In the genomic region with DNA sequence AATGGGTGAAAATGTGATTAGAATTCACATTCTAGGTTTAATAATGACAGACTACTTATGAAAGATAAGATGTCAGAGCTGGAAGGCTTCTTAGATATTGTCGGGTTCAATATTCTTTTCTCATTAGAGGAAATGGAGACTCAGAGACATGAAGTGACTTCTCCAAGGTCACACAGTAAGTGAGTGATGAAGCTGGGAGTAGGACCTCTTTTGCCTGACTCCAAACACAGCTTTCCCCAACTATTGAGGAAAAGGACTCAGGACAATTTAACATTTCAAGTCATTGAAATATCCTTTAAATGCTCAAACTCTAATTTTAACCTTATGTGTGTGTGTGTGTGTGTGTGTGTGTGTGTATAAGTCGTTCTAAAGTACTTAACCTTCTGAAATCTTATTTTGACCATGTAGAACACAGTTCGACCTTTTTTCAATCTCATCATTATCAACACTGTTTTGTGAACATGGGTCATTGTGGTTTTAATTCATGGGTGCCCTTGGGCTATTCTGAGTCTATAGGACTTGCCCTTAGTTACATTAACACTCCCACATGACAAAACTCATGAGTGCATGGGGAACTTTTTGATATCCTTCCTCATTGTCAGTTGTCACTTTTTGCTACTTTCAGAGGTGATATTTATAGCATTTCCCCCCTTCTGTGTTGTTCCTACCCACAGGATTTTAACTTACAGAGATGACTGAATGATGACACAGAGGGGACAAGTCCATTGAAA, we compare ENCODE assay signal across 9 cellular contexts. TPM values are rescaled to one million over a fixed set of nuclear protein-coding genes. Genes with fewer than 3 reads are reported as not detected.
A peak's percentile ranks its signal among the peaks of the same experiment; 100 is the strongest.
DNase-seq lines count a peak whose midpoint lies in the region; ATAC-seq and TF ChIP-seq lines count a peak whose summit lies in the region.
"Had no signal": no experiment of that assay in that cellular context is flagged by ENCODE, and none has a peak within 500 bp of the region (broad histone marks: within the 10 kb centered on the region; RNA-seq: fewer than 3 reads in every experiment).

No MANE protein-coding gene starts in this region.

- H3K27ac Mint-ChIP-seq in activated B cell treated with CpG ODN at 0.5 μM for 24 hours, result peak overlapping the region; percentile 86
- peak overlapping the region; percentile 80 for H3K27ac Mint-ChIP-seq in stimulated activated effector memory CD8-positive, alpha-beta T cell treated with anti-CD3 and anti-CD28 coated beads, Interleukin-12 subunit alpha, Interleukin-12 subunit beta, amount 100 ng/mL, for 72 hours
- no peak overlapping the region for H3K27ac Mint-ChIP-seq in CD4-positive, alpha-beta memory T cell

- H3K27ac ChIP-seq in ascending aorta, result peak overlapping the region in 1 of 2 donors; percentile 12
- H3K27ac ChIP-seq in CD4-positive, alpha-beta memory T cell (ENCODE audit: low read depth, low read length), result no peak overlapping the region

- no peaks in the 10 kb centered on the region for H3K9me3 Mint-ChIP-seq in activated B cell treated with CpG ODN at 0.5 μM for 24 hours
- no peaks in the 10 kb centered on the region for H3K9me3 Mint-ChIP-seq in stimulated activated effector memory CD8-positive, alpha-beta T cell treated with anti-CD3 and anti-CD28 coated beads, Interleukin-12 subunit alpha, Interleukin-12 subunit beta, amount 100 ng/mL, for 72 hours
- H3K9me3 Mint-ChIP-seq in CD4-positive, alpha-beta memory T cell, result peaks cover 0 to 2% (median 0%) of the 10 kb centered on the region in 8 donors

- ATAC-seq in GM18868 (IDR thresholded peaks at IDR 0.05; ENCODE audit: unreplicated experiment) (peak; percentile 66), HG02870 (IDR thresholded peaks at IDR 0.05; ENCODE audit: unreplicated experiment) (peak; percentile 56), activated B cell treated with CpG ODN at 0.5 μM for 24 hours (ENCODE audit: low read depth) (peak; percentile 66), left lobe of liver (no peak)
- peak; percentile 89 for ATAC-seq in stimulated activated effector memory CD8-positive, alpha-beta T cell treated with anti-CD3 and anti-CD28 coated beads, Interleukin-12 subunit alpha, Interleukin-12 subunit beta, amount 100 ng/mL, for 72 hours

- DNase-seq in activated B cell treated with CpG ODN at 0.5 μM for 24 hours, result no peak
- no peak for DNase-seq in stimulated activated effector memory CD8-positive, alpha-beta T cell treated with anti-CD3 and anti-CD28 coated beads, Interleukin-12 subunit alpha, Interleukin-12 subunit beta, amount 100 ng/mL, for 72 hours (ENCODE audit: low spot score in 2 of 2)
- no peak for DNase-seq in ascending aorta (ENCODE audit: low spot score in 2 of 2)
- no peak for DNase-seq in CD4-positive, alpha-beta memory T cell
- DNase-seq in left lobe of liver (ENCODE audit: low spot score), result no peak
- no peak for DNase-seq in AG08396 (ENCODE audit: low spot score)
- DNase-seq: SK-N-SH had no signal

- no peaks in the 10 kb centered on the region for H3K36me3 ChIP-seq in ascending aorta
- no peaks in the 10 kb centered on the region for H3K36me3 ChIP-seq in CD4-positive, alpha-beta memory T cell (ENCODE audit: insufficient read depth, low read length)

- H3K4me1 ChIP-seq in ascending aorta, result peaks cover 2 to 72% of the 10 kb centered on the region in 2 donors
- H3K4me1 ChIP-seq in CD4-positive, alpha-beta memory T cell (ENCODE audit: insufficient read depth, low read length), result peaks cover 40% of the 10 kb centered on the region

- peaks cover 93% of the 10 kb centered on the region for H3K4me1 Mint-ChIP-seq in activated B cell treated with CpG ODN at 0.5 μM for 24 hours
- H3K4me1 Mint-ChIP-seq in stimulated activated effector memory CD8-positive, alpha-beta T cell treated with anti-CD3 and anti-CD28 coated beads, Interleukin-12 subunit alpha, Interleukin-12 subunit beta, amount 100 ng/mL, for 72 hours, result peaks cover 46% of the 10 kb centered on the region
- peaks cover 40 to 79% (median 65%) of the 10 kb centered on the region in 4 donors for H3K4me1 Mint-ChIP-seq in CD4-positive, alpha-beta memory T cell

- no peaks in the 10 kb centered on the region for H3K27me3 Mint-ChIP-seq in activated B cell treated with CpG ODN at 0.5 μM for 24 hours
- H3K27me3 Mint-ChIP-seq in CD4-positive, alpha-beta memory T cell, result no peaks in the 10 kb centered on the region

- H3K4me3 ChIP-seq in ascending aorta, result no peak overlapping the region
- no peak overlapping the region for H3K4me3 ChIP-seq in CD4-positive, alpha-beta memory T cell (ENCODE audit: low read length in 2 of 2)

- H3K4me3 Mint-ChIP-seq in activated B cell treated with CpG ODN at 0.5 μM for 24 hours, result peak overlapping the region; percentile 40
- peak overlapping the region; percentile 27 for H3K4me3 Mint-ChIP-seq in stimulated activated effector memory CD8-positive, alpha-beta T cell treated with anti-CD3 and anti-CD28 coated beads, Interleukin-12 subunit alpha, Interleukin-12 subunit beta, amount 100 ng/mL, for 72 hours
- no peak overlapping the region for H3K4me3 Mint-ChIP-seq in CD4-positive, alpha-beta memory T cell

- TF ChIP-seq CTCF in activated B cell treated with CpG ODN at 0.5 μM for 24 hours (IDR thresholded peaks at IDR 0.05), result no peak
- no peak for TF ChIP-seq CTCF in ascending aorta (IDR thresholded peaks at IDR 0.05)

- intact Hi-C loops in activated B cell treated with CpG ODN at 0.5 μM for 24 hours (cut with micrococcal nuclease) (loop anchor here (1.0 to 5.0 kb wide), 6 partner anchors 8 to 71 kb away; no protein-coding TSS in a partner anchor), ascending aorta (cut with DNase I) (loop anchor here (10.0 kb wide), 1 partner anchor 51 kb away; a partner anchor contains a TSS)
- intact Hi-C loops in CD4-positive, alpha-beta memory T cell (cut with micrococcal nuclease), result no loop called here

- POLR2A ChIA-PET in activated B cell treated with CpG ODN at 0.5 μM for 24 hours (lab: Charles Lee), result interaction anchor here (1.0 to 1.6 kb wide), 3 partner anchors 9 to 50 kb away, joined by 3 read pairs; no protein-coding TSS in a partner anchor
- POLR2A ChIA-PET in CD4-positive, alpha-beta memory T cell (lab: Charles Lee; ENCODE audit: partially characterized antibody), result no interaction called here

- no peaks in the 10 kb centered on the region for H3K27me3 ChIP-seq in ascending aorta
- H3K27me3 ChIP-seq in CD4-positive, alpha-beta memory T cell (ENCODE audit: insufficient read depth, low read length), result no peaks in the 10 kb centered on the region

- no peaks in the 10 kb centered on the region for H3K9me3 ChIP-seq in ascending aorta
- H3K9me3 ChIP-seq in CD4-positive, alpha-beta memory T cell (ENCODE audit: control insufficient read depth in 1 of 2, low read length in 2 of 2), result no peaks in the 10 kb centered on the region
- H3K9me3 ChIP-seq: SK-N-SH had no signal

- H3K36me3 Mint-ChIP-seq in activated B cell treated with CpG ODN at 0.5 μM for 24 hours (ENCODE audit: low read depth), result no peaks in the 10 kb centered on the region
- no peaks in the 10 kb centered on the region for H3K36me3 Mint-ChIP-seq in stimulated activated effector memory CD8-positive, alpha-beta T cell treated with anti-CD3 and anti-CD28 coated beads, Interleukin-12 subunit alpha, Interleukin-12 subunit beta, amount 100 ng/mL, for 72 hours
- H3K36me3 Mint-ChIP-seq in CD4-positive, alpha-beta memory T cell, result no peaks in the 10 kb centered on the region

- CTCF ChIA-PET in activated B cell treated with CpG ODN at 0.5 μM for 24 hours (lab: Charles Lee), result interaction anchor here (1.0 kb wide), 1 partner anchor 54 kb away, joined by 3 read pairs; no protein-coding TSS in a partner anchor
- CTCF ChIA-PET in CD4-positive, alpha-beta memory T cell (lab: Charles Lee; ENCODE audit: partially characterized antibody), result no interaction called here

RNA-seq across cellular contexts. Expression of a gene that starts 53.0 kb away (rescaled TPM):
- 44.0 and 46.3 TPM in 2 replicates for total RNA-seq in activated B cell treated with CpG ODN at 0.5 μM for 24 hours
- 45.4 TPM for total RNA-seq in ascending aorta
- 10 to 100 TPM; 18.0 to 19.1 TPM for total RNA-seq in CD4-positive, alpha-beta memory T cell
- polyA plus RNA-seq in CD4-positive, alpha-beta memory T cell, result 1 to 10 TPM; 1.2 to 6.2 TPM
- total RNA-seq in left lobe of liver, result 6.0 TPM

Comparison
In these comparisons a context has a peak if more than half of its experiments do, and no peak if none do; other contexts are left out.
1. H3K27ac Mint-ChIP-seq: peak in activated B cell treated with CpG ODN at 0.5 μM for 24 hours (single experiment) and stimulated activated effector memory CD8-positive, alpha-beta T cell treated with anti-CD3 and anti-CD28 coated beads, Interleukin-12 subunit alpha, Interleukin-12 subunit beta, amount 100 ng/mL, for 72 hours (single experiment); none in CD4-positive, alpha-beta memory T cell (0 of 7).
2. H3K4me3 Mint-ChIP-seq: peak in activated B cell treated with CpG ODN at 0.5 μM for 24 hours (single experiment) and stimulated activated effector memory CD8-positive, alpha-beta T cell treated with anti-CD3 and anti-CD28 coated beads, Interleukin-12 subunit alpha, Interleukin-12 subunit beta, amount 100 ng/mL, for 72 hours (single experiment); none in CD4-positive, alpha-beta memory T cell (0 of 8).